ENCODE assay signal across 8 cellular contexts in the genomic region with DNA sequence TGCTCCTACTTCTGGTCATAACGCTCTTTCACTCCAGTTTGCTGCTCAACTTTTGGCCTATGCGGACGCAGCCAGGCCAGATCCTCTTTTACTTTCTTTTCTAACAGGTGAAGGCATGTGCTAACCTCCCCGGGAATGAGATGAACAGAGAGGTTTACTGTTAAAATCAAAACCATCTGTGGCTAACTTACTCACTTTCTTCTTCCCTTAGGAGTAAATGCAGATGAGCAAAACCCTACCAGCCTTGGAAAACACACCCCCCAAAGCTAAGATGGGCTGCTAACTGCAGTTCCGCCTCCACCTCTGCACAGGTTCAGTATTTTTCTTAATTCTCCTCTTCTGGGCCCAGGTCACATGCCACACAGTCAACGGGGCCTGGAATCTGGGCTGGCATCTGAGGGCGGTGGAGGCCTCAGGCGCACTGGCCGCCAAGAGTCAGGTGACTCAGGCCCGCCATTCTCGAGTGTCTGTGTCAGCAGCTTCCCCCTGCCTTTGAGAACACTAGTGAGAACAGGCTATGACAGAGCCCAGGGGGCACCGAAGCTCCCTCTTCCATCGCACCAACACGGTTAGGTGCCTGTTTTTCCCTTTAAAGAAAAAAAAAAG. TPM values are rescaled to one million over a fixed set of nuclear protein-coding genes. Genes with fewer than 3 reads are reported as not detected.
DNase-seq lines count a peak whose midpoint lies in the region; ATAC-seq and TF ChIP-seq lines count a peak whose summit lies in the region.

No MANE protein-coding gene starts in this region.

- TF ChIP-seq CTCF in esophagus squamous epithelium (IDR thresholded peaks at IDR 0.05) (no peak), sigmoid colon (IDR thresholded peaks at IDR 0.05) (no peak), OCI-LY7 (conservative IDR thresholded peaks at IDR 0.05; ENCODE audit: low read length) (no peak)

- H4K20me1 ChIP-seq in OCI-LY7 (ENCODE audit: insufficient read depth, low read length) = peaks cover 21% of the 10 kb centered on the region; the same call in 1 of the 2 replicates

- POLR2A ChIA-PET in OCI-LY7 (lab: Charles Lee) = interaction anchor here (1.7 kb wide), 1 partner anchor 8 kb away, joined by 5 read pairs; no protein-coding TSS in a partner anchor

- peak in 1 of 4 donors; percentile 20 for TF ChIP-seq POLR2A in esophagus squamous epithelium (IDR thresholded peaks at IDR 0.05)
- no peak for TF ChIP-seq POLR2A in sigmoid colon (IDR thresholded peaks at IDR 0.05)

- H3K27me3 ChIP-seq in esophagus squamous epithelium = no peaks in the 10 kb centered on the region
- H3K27me3 ChIP-seq in sigmoid colon = no peaks in the 10 kb centered on the region

- CTCF ChIA-PET in OCI-LY7 (lab: Charles Lee; ENCODE audit: unreplicated experiment) = no interaction called here

- DNase-seq in activated CD4-positive, alpha-beta T cell treated with anti-CD3 and anti-CD28 coated beads, Interleukin-2, amount 50 U/mL, for 4 hours = peak; percentile 54 to 57
- DNase-seq in esophagus squamous epithelium (lab: John Stamatoyannopoulos, UW) (no peak), sigmoid colon (peak; percentile 87), left lobe of liver (ENCODE audit: low spot score) (no peak), NCI-H2029 (lab: John Stamatoyannopoulos, UW) (no peak), OCI-LY7 (ENCODE audit: low spot score) (no peak)

- no peak overlapping the region for H3K4me2 ChIP-seq in OCI-LY7 (ENCODE audit: low read length)

- H3K9me3 ChIP-seq in esophagus squamous epithelium (no peaks in the 10 kb centered on the region), sigmoid colon (no peaks in the 10 kb centered on the region), OCI-LY7 (ENCODE audit: low read length) (no peaks in the 10 kb centered on the region)

- WGBS in esophagus squamous epithelium, 2 donors = 30 to 42% methylated on average over 11 to 12 of the region's 14 CpGs
- 59 to 79% methylated on average over 14 of the region's 14 CpGs for WGBS in sigmoid colon, 2 donors

- H3K9me2 ChIP-seq in OCI-LY7 (ENCODE audit: insufficient read depth, low read length) = no peaks in the 10 kb centered on the region

- H3K4me1 ChIP-seq in esophagus squamous epithelium (peaks cover 55 to 100% (median 92%) of the 10 kb centered on the region in 3 donors), sigmoid colon (peaks cover 0 to 100% (median 90%) of the 10 kb centered on the region in 4 donors), OCI-LY7 (ENCODE audit: insufficient read depth, low read length, poor library complexity, severe bottlenecking) (peaks cover 74% of the 10 kb centered on the region)

- ATAC-seq in GM18867 (IDR thresholded peaks at IDR 0.05; ENCODE audit: unreplicated experiment) = peak; percentile 64
- ATAC-seq in HG03064 (IDR thresholded peaks at IDR 0.05; ENCODE audit: low read depth, unreplicated experiment) = peak; percentile 72
- no peak for ATAC-seq in left lobe of liver

- TF ChIP-seq EP300 in sigmoid colon (IDR thresholded peaks at IDR 0.05) = no peak

- peaks cover 98% of the 10 kb centered on the region for H3K79me2 ChIP-seq in OCI-LY7 (ENCODE audit: insufficient read depth, low read depth, low read length)

- BruUV-seq in OCI-LY7 (replicated peaks; lab: Mats Ljungman, UMichigan) = no TSS peak

- intact Hi-C loops in esophagus squamous epithelium (cut with DNase I) (loop anchor here (10.0 kb wide), 1 partner anchor 78 kb away; no protein-coding TSS in a partner anchor), sigmoid colon (cut with DNase I) (no loop called here), OCI-LY7 (cut with micrococcal nuclease; ENCODE audit: unreplicated experiment) (no loop called here)

- H3K27ac ChIP-seq in esophagus squamous epithelium (peak overlapping the region; percentile 75 to 95 (median 94)), sigmoid colon (peak overlapping the region; percentile 86 to 94 (median 89)), OCI-LY7 (ENCODE audit: low read depth, low read length, poor library complexity, severe bottlenecking) (no peak overlapping the region)

- no peak overlapping the region for H2AFZ ChIP-seq in OCI-LY7 (ENCODE audit: low read length)

- H3K4me3 ChIP-seq in esophagus squamous epithelium (peak overlapping the region in 1 of 4 donors; percentile 5), sigmoid colon (no peak overlapping the region), OCI-LY7 (ENCODE audit: low read depth, low read length, poor library complexity, severe bottlenecking) (no peak overlapping the region)

- H3K36me3 ChIP-seq in esophagus squamous epithelium = peaks cover 0 to 17% (median 0%) of the 10 kb centered on the region in 3 donors
- H3K36me3 ChIP-seq in sigmoid colon = no peaks in the 10 kb centered on the region
- peaks cover 84% of the 10 kb centered on the region for H3K36me3 ChIP-seq in OCI-LY7 (ENCODE audit: insufficient read depth, low read length)

RNA-seq across cellular contexts. Expression of a gene that starts 11.1 kb away (rescaled TPM):
- total RNA-seq in esophagus squamous epithelium (10 to 100 TPM; 27.4 to 54.2 (median 31.5) TPM), sigmoid colon (10 to 100 TPM; 32.3 to 36.6 (median 34.4) TPM), left lobe of liver (5.7 TPM), OCI-LY7 (2022) (50.5 and 58.5 TPM in 2 replicates)
- 10 to 100 TPM in 2 of 3 donors, 1 to 10 TPM in 1; 9.6 to 36.4 (median 12.0) TPM for polyA plus RNA-seq in sigmoid colon
- total RNA-seq in OCI-LY7 (2014; rRNA removed; shearing (Covaris generic)) = 37.6 and 56.6 TPM in 2 replicates

RNA-seq across cellular contexts. Expression of a gene that starts 58.7 kb away (rescaled TPM):
- total RNA-seq in esophagus squamous epithelium (10 to 100 TPM in 2 of 4 donors, 1 to 10 TPM in 2; 8.3 to 17.5 (median 12.7) TPM), sigmoid colon (10 to 100 TPM in 3 of 4 donors, 1 to 10 TPM in 1; 10.0 to 19.7 (median 15.5) TPM), left lobe of liver (6.8 TPM), OCI-LY7 (2022) (32.4 and 35.0 TPM in 2 replicates)
- polyA plus RNA-seq in sigmoid colon = 10 to 100 TPM; 11.0 to 15.7 (median 15.6) TPM
- 27.5 and 37.7 TPM in 2 replicates for total RNA-seq in OCI-LY7 (2014; rRNA removed; shearing (Covaris generic))

Comparison
In these comparisons a context has a peak if more than half of its experiments do, and no peak if none do; other contexts are left out.
1. DNase-seq: peak in activated CD4-positive, alpha-beta T cell treated with anti-CD3 and anti-CD28 coated beads, Interleukin-2, amount 50 U/mL, for 4 hours (2 of 2) and sigmoid colon (single experiment); none in esophagus squamous epithelium (single experiment), left lobe of liver (single experiment), NCI-H2029 (single experiment) and OCI-LY7 (single experiment).